Comparison of ENCODE assay signal across 7 cellular contexts in the genomic region with DNA sequence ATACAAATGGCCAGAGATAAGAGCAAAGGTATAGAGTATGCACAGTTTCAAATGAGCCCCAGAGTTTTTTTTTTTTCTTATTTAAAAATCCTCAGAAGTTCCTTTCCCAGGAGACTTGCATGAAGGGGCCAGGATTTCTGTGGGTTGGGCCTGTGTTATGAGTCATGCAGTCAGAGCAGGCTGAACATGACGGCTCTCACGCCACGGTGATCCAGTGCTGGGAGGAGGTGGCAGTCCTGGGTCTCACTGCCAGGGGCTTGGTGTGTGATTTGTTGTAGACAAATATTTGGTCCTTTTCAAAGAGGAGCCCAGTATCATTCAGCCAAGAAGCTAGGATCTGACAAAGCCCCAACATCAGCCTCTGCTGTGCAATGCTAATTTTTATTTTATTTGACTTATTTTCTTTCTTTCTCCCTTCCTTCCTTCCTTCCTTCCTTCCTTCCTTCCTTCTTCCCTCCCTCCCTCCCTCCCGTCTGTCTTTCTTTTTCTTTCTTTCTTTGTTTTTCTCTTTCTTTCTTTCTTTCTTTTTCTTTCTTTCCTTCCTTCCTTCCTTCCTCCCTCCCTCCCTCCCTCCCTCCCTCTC. TPM values are rescaled to one million over a fixed set of nuclear protein-coding genes. Genes with fewer than 3 reads are reported as not detected.
A peak's percentile ranks its signal among the peaks of the same experiment; 100 is the strongest.
DNase-seq lines count a peak whose midpoint lies in the region; FAIRE-seq and TF ChIP-seq lines count a peak whose summit lies in the region.

No MANE protein-coding gene starts in this region.

- H3K27ac Mint-ChIP-seq in glutamatergic neuron (ENCODE audit: unreplicated experiment), result no peak overlapping the region

- no peaks in the 10 kb centered on the region for H3K27me3 Mint-ChIP-seq in glutamatergic neuron (ENCODE audit: unreplicated experiment)

- TF ChIP-seq POLR2A in H54 (IDR thresholded peaks at IDR 0.05; ENCODE audit: low read depth, low read length), result 0 out of 2 replicates have a peak, but pooled peaks have one; percentile 13

- peak; percentile 60 for DNase-seq in H54 (ENCODE audit: insufficient read length, low spot score)
- peak; percentile 63 to 89 for DNase-seq in SHP77 (lab: John Stamatoyannopoulos, UW)
- peak; percentile 44 for DNase-seq in glutamatergic neuron
- DNase-seq in stromal cell of bone marrow (ENCODE audit: low read depth), result peak; percentile 95
- no peak for DNase-seq in cerebellar nuclear complex (lab: John Stamatoyannopoulos, UW)
- DNase-seq in DMS114 treated with DMSO at 0.1 percent for 48 hours (lab: John Stamatoyannopoulos, UW; ENCODE audit: unreplicated experiment), result no peak
- DNase-seq in DMS79 (lab: John Stamatoyannopoulos, UW), result no peak

- no peaks in the 10 kb centered on the region for H3K9me3 Mint-ChIP-seq in glutamatergic neuron (ENCODE audit: unreplicated experiment)

- H3K36me3 Mint-ChIP-seq in glutamatergic neuron (ENCODE audit: unreplicated experiment), result no peaks in the 10 kb centered on the region

- H3K4me1 Mint-ChIP-seq in glutamatergic neuron (ENCODE audit: low read depth, unreplicated experiment), result peaks cover 4% of the 10 kb centered on the region

- peak; percentile 92 for FAIRE-seq in H54 (lab: Jason Lieb, UNC)

- no peak for TF ChIP-seq CTCF in glutamatergic neuron (IDR thresholded peaks at IDR 0.05; ENCODE audit: partially characterized antibody, unreplicated experiment)

- no peak overlapping the region for H3K4me3 Mint-ChIP-seq in glutamatergic neuron (ENCODE audit: unreplicated experiment)

RNA-seq across cellular contexts. Expression of gene KCNE4, which starts 10.4 kb away (rescaled TPM):
- total RNA-seq in glutamatergic neuron (ENCODE audit: unreplicated experiment), result not detected

Comparison
In these comparisons a context has a peak if more than half of its experiments do, and no peak if none do; other contexts are left out.
1. DNase-seq: peak in H54 (single experiment), SHP77 (2 of 2), glutamatergic neuron (single experiment) and stromal cell of bone marrow (single experiment); none in cerebellar nuclear complex (0 of 2), DMS114 treated with DMSO at 0.1 percent for 48 hours (single experiment) and DMS79 (single experiment).